30 cellular contexts compared by ENCODE assay signal in the genomic region with DNA sequence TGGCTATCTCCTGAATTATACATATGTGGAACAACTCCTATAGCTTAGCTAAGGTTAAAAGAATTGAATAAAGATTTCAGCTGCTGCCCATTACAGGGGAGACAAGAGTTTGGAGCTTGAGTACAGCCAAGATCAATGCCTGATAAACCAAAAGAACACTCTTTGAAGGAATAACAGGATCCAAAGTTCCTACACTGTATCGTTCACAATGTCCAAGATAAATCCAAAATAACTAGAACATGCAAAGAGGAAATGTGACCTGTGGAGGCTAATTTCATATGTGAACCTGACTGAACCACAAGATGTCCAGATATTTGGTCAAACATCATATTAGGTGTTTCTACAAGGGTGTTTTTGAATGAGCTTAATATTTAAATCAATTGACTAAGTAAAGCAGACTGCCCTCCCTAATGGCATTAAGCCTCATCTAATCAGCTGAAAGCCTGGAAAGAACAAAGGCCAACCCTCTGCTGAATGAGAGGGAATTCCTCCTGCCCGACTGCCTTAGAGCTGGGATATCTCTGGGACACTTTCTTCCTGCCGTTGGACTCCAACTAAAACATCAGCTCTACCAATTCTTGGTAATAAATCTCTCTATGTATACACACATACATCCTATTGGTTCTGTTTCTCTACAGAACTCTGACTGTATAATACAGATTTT. TPM values are rescaled to one million over a fixed set of nuclear protein-coding genes. Genes with fewer than 3 reads are reported as not detected.
DNase-seq lines count a peak whose midpoint lies in the region; ATAC-seq, FAIRE-seq and TF ChIP-seq lines count a peak whose summit lies in the region.
"Had no signal": no experiment of that assay in that cellular context is flagged by ENCODE, and none has a peak within 500 bp of the region (broad histone marks: within the 10 kb centered on the region; RNA-seq: fewer than 3 reads in every experiment).

No MANE protein-coding gene starts in this region.

- no peak for FAIRE-seq in small intestine (lab: Jason Lieb, UNC)
- FAIRE-seq: HTR-8/SVneo had no signal

- H3K27me3 ChIP-seq in left ventricle myocardium inferior (ENCODE audit: low read depth) (no peaks in the 10 kb centered on the region), small intestine (ENCODE audit: control insufficient read depth in 2 of 2, insufficient read depth in 2 of 2, low read length in 2 of 2) (no peaks in the 10 kb centered on the region)
- H3K27me3 ChIP-seq: BLaER1, gastrocnemius medialis, SJSA1 had no signal

- intact Hi-C loops in left ventricle myocardium superior (cut with micrococcal nuclease) (no loop called here), left ventricle myocardium inferior (cut with micrococcal nuclease) (no loop called here)

- CTCF ChIA-PET in HEK293 (lab: Yijun Ruan, JAX) = interaction anchor here (0.6 to 0.9 kb wide), 2 partner anchors 10 to 828 kb away, joined by 3 to 6 read pairs; no protein-coding TSS in a partner anchor

- peaks cover 3% of the 10 kb centered on the region for H3K9me3 Mint-ChIP-seq in glutamatergic neuron (ENCODE audit: unreplicated experiment)

- H3K4me3 Mint-ChIP-seq in glutamatergic neuron (ENCODE audit: unreplicated experiment) = no peak overlapping the region
- H3K4me3 Mint-ChIP-seq: activated B cell treated with CpG ODN at 0.5 μM for 24 hours, brain, memory B cell had no signal

- H3K4me1 Mint-ChIP-seq in glutamatergic neuron (ENCODE audit: low read depth, unreplicated experiment) = no peaks in the 10 kb centered on the region
- H3K4me1 Mint-ChIP-seq: brain had no signal

- DNase-seq in left ventricle myocardium superior (no peak), left ventricle myocardium inferior (no peak), glutamatergic neuron (no peak), small intestine (peak; percentile 65), activated gamma-delta T cell treated with Interleukin-2 at 50 U/mL for 16 hours (no peak)
- DNase-seq in activated CD8-positive, alpha-beta memory T cell treated with anti-CD3 and anti-CD28 coated beads for 24 hours = no peak
- DNase-seq: activated B cell treated with CpG ODN at 0.5 μM for 24 hours; activated gamma-delta T cell; amniotic stem cell; cerebellar nuclear complex; gastrocnemius medialis; hippocampal formation; KBM-7; NCI-H1092 treated with DMSO at 0.1 percent for 48 hours; NCI-H187 treated with DMSO at 0.1 percent for 48 hours; NCI-H2171; stimulated activated CD4-positive, alpha-beta T cell treated with anti-CD3 and anti-CD28 coated beads, Interleukin-1b, Interleukin-23, amount 100 ng/mL, for 48 hours; stimulated activated naive CD8-positive, alpha-beta T cell treated with anti-CD3 and anti-CD28 coated beads, Interleukin-15, Interleukin-2, amounts not matched to agents 100 U/mL and 50 U/mL, for 24 hours had no signal

- peaks cover 15% of the 10 kb centered on the region for H3K9me3 ChIP-seq in left ventricle myocardium inferior (replicated peaks)
- H3K9me3 ChIP-seq in HEK293 (ENCODE audit: control insufficient read depth, insufficient read depth, low read depth, low read length) = no peaks in the 10 kb centered on the region
- H3K9me3 ChIP-seq in small intestine (ENCODE audit: control insufficient read depth, low read depth) = no peaks in the 10 kb centered on the region
- H3K9me3 ChIP-seq: gastrocnemius medialis, SJSA1, thoracic aorta had no signal

- no peaks in the 10 kb centered on the region for H3K27me3 Mint-ChIP-seq in glutamatergic neuron (ENCODE audit: unreplicated experiment)
- H3K27me3 Mint-ChIP-seq: activated B cell treated with CpG ODN at 0.5 μM for 24 hours, brain, memory B cell had no signal

- ATAC-seq in left ventricle myocardium superior = peak; percentile 52
- no peak for ATAC-seq in GM18909 (IDR thresholded peaks at IDR 0.05; ENCODE audit: poor library complexity, unreplicated experiment)
- ATAC-seq: gastrocnemius medialis; stimulated activated naive CD8-positive, alpha-beta T cell treated with anti-CD3 and anti-CD28 coated beads, Interleukin-15, Interleukin-2, amounts not matched to agents 100 U/mL and 50 U/mL, for 24 hours had no signal

- no peak overlapping the region for H3K4me3 ChIP-seq in left ventricle myocardium inferior
- H3K4me3 ChIP-seq in HEK293 (ENCODE audit: low read depth, low read length) = no peak overlapping the region
- no peak overlapping the region for H3K4me3 ChIP-seq in small intestine (ENCODE audit: low read depth in 1 of 2, low read length in 2 of 2)
- H3K4me3 ChIP-seq: BLaER1, gastrocnemius medialis, SJSA1, thoracic aorta had no signal

- peaks cover 14% of the 10 kb centered on the region for H3K4me1 ChIP-seq in left ventricle myocardium inferior
- H3K4me1 ChIP-seq in HEK293 (ENCODE audit: control insufficient read depth, insufficient read depth, low read length) = no peaks in the 10 kb centered on the region
- H3K4me1 ChIP-seq in small intestine (ENCODE audit: control insufficient read depth in 2 of 2, insufficient read depth in 1 of 2, low read depth in 1 of 2, low read length in 1 of 2) = no peaks in the 10 kb centered on the region
- H3K4me1 ChIP-seq: BLaER1, gastrocnemius medialis had no signal

- no peak for TF ChIP-seq CTCF in left ventricle myocardium inferior (IDR thresholded peaks at IDR 0.05; ENCODE audit: borderline replicate concordance)
- TF ChIP-seq CTCF in HEK293 (tag by site-specific recombination; IDR thresholded peaks at IDR 0.05) = no peak
- no peak for TF ChIP-seq CTCF in glutamatergic neuron (IDR thresholded peaks at IDR 0.05; ENCODE audit: partially characterized antibody, unreplicated experiment)

- H3K27ac ChIP-seq in left ventricle myocardium inferior (replicated peaks) = no peak overlapping the region
- no peak overlapping the region for H3K27ac ChIP-seq in HEK293 (ENCODE audit: extremely low read depth, low read depth, low read length)
- H3K27ac ChIP-seq in small intestine (ENCODE audit: low read depth in 1 of 2, low read length in 1 of 2) = no peak overlapping the region
- H3K27ac ChIP-seq: BLaER1, gastrocnemius medialis, SJSA1, thoracic aorta had no signal

- peaks cover 43% of the 10 kb centered on the region for H3K36me3 ChIP-seq in left ventricle myocardium inferior
- peaks cover 7 to 35% of the 10 kb centered on the region in 2 experiments for H3K36me3 ChIP-seq in HEK293 (ENCODE audit: control insufficient read depth in 2 of 2, insufficient read depth in 1 of 2, low read length in 2 of 2)
- peaks cover 0 to 3% of the 10 kb centered on the region in 2 donors for H3K36me3 ChIP-seq in small intestine (ENCODE audit: control insufficient read depth in 2 of 2, insufficient read depth in 2 of 2, low read length in 2 of 2)

- 25 to 57% (median 35%) methylated on average over 3 of the region's 3 CpGs for WGBS in small intestine, 3 donors

- H3K27ac Mint-ChIP-seq in glutamatergic neuron (ENCODE audit: unreplicated experiment) = peak overlapping the region; percentile 1
- H3K27ac Mint-ChIP-seq: activated B cell treated with CpG ODN at 0.5 μM for 24 hours, brain, memory B cell had no signal

- peaks cover 15% of the 10 kb centered on the region for H3K36me3 Mint-ChIP-seq in glutamatergic neuron (ENCODE audit: unreplicated experiment)

- POLR2A ChIA-PET in HEK293 (lab: Yijun Ruan, JAX) = no interaction called here

TF ChIP-seq in HEK293, 187 proteins besides CTCF, POLR2A, EP300 and RAD21:
- TF ChIP-seq PRDM6 (tag by site-specific recombination; IDR thresholded peaks at IDR 0.05) = no peak
- peak; percentile 54; the same call in 1 of the 2 replicates for TF ChIP-seq ZNF26 (tag by site-specific recombination; IDR thresholded peaks at IDR 0.05)

RNA-seq across cellular contexts. Expression of gene RFC1, which starts 19.2 kb away (rescaled TPM):
- total RNA-seq in left ventricle myocardium superior (23.3 TPM), left ventricle myocardium inferior (22.0 TPM), glutamatergic neuron (ENCODE audit: unreplicated experiment) (27.7 TPM)
- 10 to 100 TPM in 2 of 3 donors, 1 to 10 TPM in 1; 7.4 to 20.3 (median 10.8) TPM for polyA plus RNA-seq in small intestine

RNA-seq across cellular contexts. Expression of gene KLB, which starts 59.7 kb away (rescaled TPM):
- total RNA-seq in left ventricle myocardium superior (0.12 TPM), left ventricle myocardium inferior (not detected), glutamatergic neuron (ENCODE audit: unreplicated experiment) (not detected)
- polyA plus RNA-seq in small intestine = under 1 TPM; 0.36 to 0.89 (median 0.54) TPM
- total RNA-seq: H4, M059J, NCI-H460, RPMI7951, SJSA1, thoracic aorta had no signal
